Comparison of ENCODE assay signal across 11 cellular contexts in genomic region chr19:48969276-48970138, GRCh38. TPM values are rescaled to one million over a fixed set of nuclear protein-coding genes. Genes with fewer than 3 reads are reported as not detected.
DNase-seq lines count a peak whose midpoint lies in the region; ATAC-seq and TF ChIP-seq lines count a peak whose summit lies in the region.
"Had no signal": no experiment of that assay in that cellular context is flagged by ENCODE, and none has a peak within 500 bp of the region (broad histone marks: within the 10 kb centered on the region; RNA-seq: fewer than 3 reads in every experiment).

No MANE protein-coding gene starts in this region.

- TF ChIP-seq EP300 in sigmoid colon (IDR thresholded peaks at IDR 0.05): no peak

- no peak for TF ChIP-seq CTCF in NB4 (IDR thresholded peaks at IDR 0.05; ENCODE audit: low read depth, low read length)
- no peak for TF ChIP-seq CTCF in brain (conservative IDR thresholded peaks at IDR 0.05)
- no peak for TF ChIP-seq CTCF in sigmoid colon (IDR thresholded peaks at IDR 0.05)

- H3K27ac ChIP-seq in sigmoid colon: no peak overlapping the region

- no peaks in the 10 kb centered on the region for H3K9me3 ChIP-seq in sigmoid colon

- DNase-seq in activated CD4-positive, alpha-beta T cell treated with anti-CD3 and anti-CD28 coated beads, Interleukin-2, amount 10 ng/mL, durations not matched to agents 7 days and 5 days: no peak
- DNase-seq in activated CD4-positive, alpha-beta T cell treated with anti-CD3 and anti-CD28 coated beads for 4 hours: no peak
- DNase-seq in NB4 (ENCODE audit: low read depth) (peak; percentile 72), sigmoid colon (peak; percentile 61), H4 (ENCODE audit: low spot score) (no peak)
- DNase-seq in stimulated activated CD4-positive, alpha-beta T cell treated with anti-CD3 and anti-CD28 coated beads, Interleukin-15, amount 100 ng/mL, for 24 hours: no peak
- DNase-seq: NCI-H526 treated with DMSO at 0.1 percent for 48 hours; stimulated activated naive CD8-positive, alpha-beta T cell treated with anti-CD3 and anti-CD28 coated beads, Interleukin-15, Interleukin-2, amounts not matched to agents 100 U/mL and 50 U/mL, for 24 hours had no signal

- no peaks in the 10 kb centered on the region for H3K9me3 Mint-ChIP-seq in activated CD4-positive, alpha-beta T cell treated with anti-CD3 and anti-CD28 coated beads, Interleukin-2, amount 10 ng/mL, durations not matched to agents 7 days and 5 days
- H3K9me3 Mint-ChIP-seq in brain: peaks cover 0 to 7% (median 0%) of the 10 kb centered on the region in 5 experiments

- POLR2A ChIA-PET in activated CD4-positive, alpha-beta T cell treated with anti-CD3 and anti-CD28 coated beads, Interleukin-2, amount 10 ng/mL, durations not matched to agents 7 days and 5 days (lab: Charles Lee): no interaction called here

- peaks cover 0 to 32% (median 29%) of the 10 kb centered on the region in 4 donors for H3K4me1 ChIP-seq in sigmoid colon

- H3K4me1 Mint-ChIP-seq in activated CD4-positive, alpha-beta T cell treated with anti-CD3 and anti-CD28 coated beads, Interleukin-2, amount 10 ng/mL, durations not matched to agents 7 days and 5 days: peaks cover 36% of the 10 kb centered on the region
- peaks cover 34% of the 10 kb centered on the region for H3K4me1 Mint-ChIP-seq in brain

- 95 to 96% methylated on average over 45 of the region's 45 CpGs for WGBS in sigmoid colon, 2 donors

- H3K27me3 ChIP-seq in sigmoid colon: no peaks in the 10 kb centered on the region

- peak overlapping the region; percentile 25 for H3K27ac Mint-ChIP-seq in activated CD4-positive, alpha-beta T cell treated with anti-CD3 and anti-CD28 coated beads, Interleukin-2, amount 10 ng/mL, durations not matched to agents 7 days and 5 days
- H3K27ac Mint-ChIP-seq in brain: peak overlapping the region in 2 of 5 experiments; percentile 57 to 60

- no peak overlapping the region for H3K4me3 ChIP-seq in NB4 (ENCODE audit: low read depth, low read length)
- no peak overlapping the region for H3K4me3 ChIP-seq in sigmoid colon

- H3K4me3 Mint-ChIP-seq in activated CD4-positive, alpha-beta T cell treated with anti-CD3 and anti-CD28 coated beads, Interleukin-2, amount 10 ng/mL, durations not matched to agents 7 days and 5 days: no peak overlapping the region
- H3K4me3 Mint-ChIP-seq in brain: peak overlapping the region in 3 of 5 experiments; percentile 9 to 40 (median 33)

- peaks cover 46% of the 10 kb centered on the region for H3K36me3 Mint-ChIP-seq in activated CD4-positive, alpha-beta T cell treated with anti-CD3 and anti-CD28 coated beads, Interleukin-2, amount 10 ng/mL, durations not matched to agents 7 days and 5 days (ENCODE audit: low read depth)
- H3K36me3 Mint-ChIP-seq in brain: peaks cover 72% of the 10 kb centered on the region

- H3K27me3 Mint-ChIP-seq in activated CD4-positive, alpha-beta T cell treated with anti-CD3 and anti-CD28 coated beads, Interleukin-2, amount 10 ng/mL, durations not matched to agents 7 days and 5 days: no peaks in the 10 kb centered on the region
- H3K27me3 Mint-ChIP-seq in brain: peaks cover 17% of the 10 kb centered on the region

- intact Hi-C loops in sigmoid colon (cut with DNase I): loop anchor here (2.0 to 10.0 kb wide), 2 partner anchors 181 to 335 kb away; partner anchors contain the start of gene DBP

- no peak for ATAC-seq in GM21619 (IDR thresholded peaks at IDR 0.05; ENCODE audit: unreplicated experiment)
- ATAC-seq: stimulated activated naive CD8-positive, alpha-beta T cell treated with anti-CD3 and anti-CD28 coated beads, Interleukin-15, Interleukin-2, amounts not matched to agents 100 U/mL and 50 U/mL, for 24 hours had no signal

- H3K36me3 ChIP-seq in sigmoid colon: peaks cover 17 to 74% (median 38%) of the 10 kb centered on the region in 4 donors

- TF ChIP-seq POLR2A in NB4 (IDR thresholded peaks at IDR 0.05; ENCODE audit: extremely low read depth, insufficient read length) (no peak), sigmoid colon (IDR thresholded peaks at IDR 0.05) (no peak)

- CTCF ChIA-PET in activated CD4-positive, alpha-beta T cell treated with anti-CD3 and anti-CD28 coated beads, Interleukin-2, amount 10 ng/mL, durations not matched to agents 7 days and 5 days (lab: Charles Lee): interaction anchor here (1.1 to 2.7 kb wide), 8 partner anchors 8 to 186 kb away, joined by 3 to 25 read pairs (median 9); partner anchors contain the start of genes GYS1 and RUVBL2

RNA-seq across cellular contexts. Expression of gene FTL, which starts 4.4 kb away (rescaled TPM):
- total RNA-seq in activated CD4-positive, alpha-beta T cell treated with anti-CD3 and anti-CD28 coated beads, Interleukin-2, amount 10 ng/mL, durations not matched to agents 7 days and 5 days: 100 to 1,000 TPM; 683 to 880 TPM
- polyA plus RNA-seq in brain (ENCODE audit: insufficient read depth, low read depth, low replicate concordance) (3,022 TPM), sigmoid colon (1,000 to 10,000 TPM; 2,999 to 9,923 (median 8,398) TPM)
- 1,000 to 10,000 TPM; 2,871 to 3,975 (median 3,459) TPM for total RNA-seq in sigmoid colon
- total RNA-seq in H4 (2014; rRNA removed; shearing (Covaris generic)): 22,782 and 25,960 TPM in 2 replicates

RNA-seq across cellular contexts. Expression of gene BAX, which starts 14.8 kb away (rescaled TPM):
- total RNA-seq in activated CD4-positive, alpha-beta T cell treated with anti-CD3 and anti-CD28 coated beads, Interleukin-2, amount 10 ng/mL, durations not matched to agents 7 days and 5 days: 100 to 1,000 TPM; 310 to 324 TPM
- 141 TPM for polyA plus RNA-seq in brain (ENCODE audit: insufficient read depth, low read depth, low replicate concordance)
- 10 to 100 TPM; 17.9 to 61.5 (median 30.9) TPM for total RNA-seq in sigmoid colon
- polyA plus RNA-seq in sigmoid colon: 100 to 1,000 TPM; 130 to 216 (median 198) TPM
- 132 and 135 TPM in 2 replicates for total RNA-seq in H4 (2014; rRNA removed; shearing (Covaris generic))

RNA-seq across cellular contexts. Expression of gene GYS1, which starts 23.6 kb away (rescaled TPM):
- total RNA-seq in activated CD4-positive, alpha-beta T cell treated with anti-CD3 and anti-CD28 coated beads, Interleukin-2, amount 10 ng/mL, durations not matched to agents 7 days and 5 days: 10 to 100 TPM; 55.8 to 60.8 TPM
- polyA plus RNA-seq in brain (ENCODE audit: insufficient read depth, low read depth, low replicate concordance) (21.8 TPM), sigmoid colon (10 to 100 TPM; 14.4 to 32.7 (median 14.8) TPM)
- total RNA-seq in sigmoid colon: 10 to 100 TPM; 11.7 to 19.4 (median 17.8) TPM
- 31.7 and 31.9 TPM in 2 replicates for total RNA-seq in H4 (2014; rRNA removed; shearing (Covaris generic))

RNA-seq across cellular contexts. Expression of gene RUVBL2, which starts 24.2 kb away (rescaled TPM):
- total RNA-seq in activated CD4-positive, alpha-beta T cell treated with anti-CD3 and anti-CD28 coated beads, Interleukin-2, amount 10 ng/mL, durations not matched to agents 7 days and 5 days: 10 to 100 TPM; 82.2 to 89.4 TPM
- polyA plus RNA-seq in brain (ENCODE audit: insufficient read depth, low read depth, low replicate concordance) (166 TPM), sigmoid colon (10 to 100 TPM; 36.6 to 98.8 (median 55.9) TPM)
- 10 to 100 TPM; 49.3 to 82.3 (median 64.0) TPM for total RNA-seq in sigmoid colon
- total RNA-seq in H4 (2014; rRNA removed; shearing (Covaris generic)): 353 and 374 TPM in 2 replicates

RNA-seq across cellular contexts. Expression of gene DHDH, which starts 36.0 kb away (rescaled TPM):
- 1 to 10 TPM; 3.1 to 3.2 TPM for total RNA-seq in activated CD4-positive, alpha-beta T cell treated with anti-CD3 and anti-CD28 coated beads, Interleukin-2, amount 10 ng/mL, durations not matched to agents 7 days and 5 days
- 1.4 TPM for polyA plus RNA-seq in brain (ENCODE audit: insufficient read depth, low read depth, low replicate concordance)
- total RNA-seq in sigmoid colon: not detected
- under 1 TPM in 1 of 3 donors, not detected in 2; 0.16 TPM for polyA plus RNA-seq in sigmoid colon
- total RNA-seq in H4 (2014; rRNA removed; shearing (Covaris generic)): 0.27 TPM in 1 of 2 replicates, not detected in the other
- total RNA-seq: dermis microvascular lymphatic vessel endothelial cell had no signal

Comparison
In these comparisons a context has a peak if more than half of its experiments do, and no peak if none do; other contexts are left out.
1. DNase-seq: peak in NB4 (single experiment) and sigmoid colon (single experiment); none in activated CD4-positive, alpha-beta T cell treated with anti-CD3 and anti-CD28 coated beads, Interleukin-2, amount 10 ng/mL, durations not matched to agents 7 days and 5 days (single experiment), activated CD4-positive, alpha-beta T cell treated with anti-CD3 and anti-CD28 coated beads for 4 hours (0 of 2), H4 (single experiment) and stimulated activated CD4-positive, alpha-beta T cell treated with anti-CD3 and anti-CD28 coated beads, Interleukin-15, amount 100 ng/mL, for 24 hours (single experiment).